In genomic region chr20:36793294-36794115, GRCh38 we compare ENCODE assay signal across 22 cellular contexts.
"Had no signal": no experiment of that assay in that cellular context is flagged by ENCODE, and none has a peak within 500 bp of the region (broad histone marks: within the 10 kb centered on the region; RNA-seq: fewer than 3 reads in every experiment).

No MANE protein-coding gene starts in this region.

- H3K4me1 Mint-ChIP-seq: activated CD4-positive, alpha-beta T cell treated with anti-CD3 and anti-CD28 coated beads for 36 hours; activated naive CD8-positive, alpha-beta T cell treated with anti-CD3 and anti-CD28 coated beads, Interleukin-2, amount 10 ng/mL, durations not matched to agents 7 days and 5 days; mesothelial cell of epicardium had no signal

- H3K9me3 ChIP-seq: heart left ventricle, lower lobe of right lung, tibial nerve had no signal

- H3K36me3 Mint-ChIP-seq: natural killer cell had no signal

- H3K4me3 ChIP-seq: coronary artery, heart left ventricle, lower lobe of right lung, tibial nerve had no signal

- ATAC-seq: activated CD4-positive, alpha-beta T cell treated with anti-CD3 and anti-CD28 coated beads for 36 hours; activated T-cell treated with anti-CD3 and anti-CD28 coated beads, Interleukin-2, amount 50 U/mL, for 4 hours; natural killer cell had no signal

- H3K4me3 Mint-ChIP-seq: activated B cell treated with CpG ODN at 0.5 μM for 24 hours; activated CD4-positive, alpha-beta T cell treated with anti-CD3 and anti-CD28 coated beads for 36 hours; activated naive CD4-positive, alpha-beta T cell treated with anti-CD3 and anti-CD28 coated beads for 36 hours; activated naive CD8-positive, alpha-beta T cell treated with anti-CD3 and anti-CD28 coated beads, Interleukin-2, amount 10 ng/mL, durations not matched to agents 7 days and 5 days; activated T-cell treated with anti-CD3 and anti-CD28 coated beads, Interleukin-2, amount 50 U/mL, for 4 hours; endodermal cell; mesothelial cell of epicardium; natural killer cell; stimulated activated naive CD8-positive, alpha-beta T cell treated with anti-CD3 and anti-CD28 coated beads, Interleukin-15, Interleukin-2, amounts not matched to agents 100 ng/mL and 50 ng/mL, for 24 hours had no signal

- H3K4me1 ChIP-seq: lower lobe of right lung had no signal

- H3K27ac Mint-ChIP-seq: activated B cell treated with CpG ODN at 0.5 μM for 24 hours; activated CD4-positive, alpha-beta T cell treated with anti-CD3 and anti-CD28 coated beads for 36 hours; activated naive CD4-positive, alpha-beta T cell treated with anti-CD3 and anti-CD28 coated beads for 36 hours; activated naive CD8-positive, alpha-beta T cell treated with anti-CD3 and anti-CD28 coated beads, Interleukin-2, amount 10 ng/mL, durations not matched to agents 7 days and 5 days; endodermal cell; mesothelial cell of epicardium; natural killer cell; progenitor cell of endocrine pancreas; stimulated activated naive CD8-positive, alpha-beta T cell treated with anti-CD3 and anti-CD28 coated beads, Interleukin-15, Interleukin-2, amounts not matched to agents 100 ng/mL and 50 ng/mL, for 24 hours had no signal

- H3K27ac ChIP-seq: coronary artery, epithelial cell of prostate, heart left ventricle, lower lobe of right lung, tibial nerve had no signal

- H3K27me3 Mint-ChIP-seq: activated B cell treated with CpG ODN at 0.5 μM for 24 hours; activated CD4-positive, alpha-beta T cell treated with anti-CD3 and anti-CD28 coated beads for 36 hours; activated naive CD8-positive, alpha-beta T cell treated with anti-CD3 and anti-CD28 coated beads, Interleukin-2, amount 10 ng/mL, durations not matched to agents 7 days and 5 days; progenitor cell of endocrine pancreas; stimulated activated naive CD8-positive, alpha-beta T cell treated with anti-CD3 and anti-CD28 coated beads, Interleukin-15, Interleukin-2, amounts not matched to agents 100 ng/mL and 50 ng/mL, for 24 hours had no signal

- H3K27me3 ChIP-seq: heart left ventricle, tibial nerve had no signal

- H3K9me3 Mint-ChIP-seq: activated B cell treated with CpG ODN at 0.5 μM for 24 hours; activated naive CD4-positive, alpha-beta T cell treated with anti-CD3 and anti-CD28 coated beads for 36 hours; activated naive CD8-positive, alpha-beta T cell treated with anti-CD3 and anti-CD28 coated beads, Interleukin-2, amount 10 ng/mL, durations not matched to agents 7 days and 5 days; activated T-cell treated with anti-CD3 and anti-CD28 coated beads, Interleukin-2, amount 50 U/mL, for 4 hours; endodermal cell; mesothelial cell of epicardium; natural killer cell; stimulated activated naive CD8-positive, alpha-beta T cell treated with anti-CD3 and anti-CD28 coated beads, Interleukin-15, Interleukin-2, amounts not matched to agents 100 ng/mL and 50 ng/mL, for 24 hours had no signal

- DNase-seq: activated B cell treated with CpG ODN at 0.5 μM for 24 hours; activated CD4-positive, alpha-beta T cell treated with anti-CD3 and anti-CD28 coated beads for 36 hours; activated CD4-positive, alpha-beta T cell treated with anti-CD3 and anti-CD28 coated beads, Interleukin-2, amount 50 U/mL, for 4 hours; activated CD8-positive, alpha-beta memory T cell treated with anti-CD3 and anti-CD28 coated beads, Interleukin-2, amount 50 U/mL, for 48 hours; activated naive CD4-positive, alpha-beta T cell treated with anti-CD3 and anti-CD28 coated beads for 36 hours; activated naive CD8-positive, alpha-beta T cell treated with anti-CD3 and anti-CD28 coated beads, Interleukin-2, amount 10 ng/mL, durations not matched to agents 7 days and 5 days; activated T-cell treated with anti-CD3 and anti-CD28 coated beads, Interleukin-2, amount 50 U/mL, for 4 hours; amniotic stem cell; cerebellar nuclear complex; endodermal cell; heart left ventricle; lower lobe of right lung; natural killer cell; retina; stimulated activated CD4-positive, alpha-beta T cell treated with anti-CD3 and anti-CD28 coated beads, Interleukin-4, amount 100 ng/mL, for 24 hours; T-helper 1 cell had no signal
